8 cellular contexts compared by ENCODE assay signal in genomic region chr7:103988468-103989199, GRCh38. TPM values are rescaled to one million over a fixed set of nuclear protein-coding genes. Genes with fewer than 3 reads are reported as not detected.
A peak's percentile ranks its signal among the peaks of the same experiment; 100 is the strongest.
DNase-seq lines count a peak whose midpoint lies in the region; ATAC-seq, FAIRE-seq and TF ChIP-seq lines count a peak whose summit lies in the region.

No MANE protein-coding gene starts in this region.

- peaks cover 9 to 17% (median 12%) of the 10 kb centered on the region in 3 donors for H3K27me3 Mint-ChIP-seq in immature natural killer cell (ENCODE audit: low read depth in 3 of 3)

- TF ChIP-seq POLR2A in HepG2 (IDR thresholded peaks at IDR 0.05; ENCODE audit: insufficient read depth in 1 of 2, low read depth in 2 of 2, low read length in 2 of 2): no peak; a peak in 1 of 4 replicates
- no peak for TF ChIP-seq POLR2A in upper lobe of left lung (IDR thresholded peaks at IDR 0.05)

- peak overlapping the region; percentile 55 for H3K9ac ChIP-seq in adipocyte (ENCODE audit: low read length)
- peak overlapping the region; percentile 76 for H3K9ac ChIP-seq in HepG2 (ENCODE audit: insufficient read depth, low read depth, low read length)

- peak; percentile 8 to 46 for DNase-seq in cardiac muscle cell (ENCODE audit: low read depth in 1 of 2, low spot score in 1 of 2)
- no peak for DNase-seq in Right ventricle myocardium superior
- no peak for DNase-seq in adipocyte (ENCODE audit: low read depth)
- peak; percentile 8 for DNase-seq in HepG2 (ENCODE audit: low spot score)
- DNase-seq in upper lobe of left lung: peak in 1 of 2 donors; percentile 58
- DNase-seq in immature natural killer cell: no peak
- DNase-seq in NCI-H510A (lab: John Stamatoyannopoulos, UW): no peak

- ATAC-seq in Right ventricle myocardium superior (ENCODE audit: poor library complexity): no peak
- ATAC-seq in HepG2: peak; percentile 39
- ATAC-seq in upper lobe of left lung (ENCODE audit: low FRiP score in 2 of 2): no peak
- ATAC-seq in HG03460 (IDR thresholded peaks at IDR 0.05; ENCODE audit: unreplicated experiment): no peak

- H2AFZ ChIP-seq in HepG2 (ENCODE audit: low read length): no peak overlapping the region

- H3K9me3 ChIP-seq in cardiac muscle cell (ENCODE audit: low read depth) (no peaks in the 10 kb centered on the region), adipocyte (ENCODE audit: control insufficient read depth, low read length) (no peaks in the 10 kb centered on the region), HepG2 (ENCODE audit: low read length) (no peaks in the 10 kb centered on the region), upper lobe of left lung (no peaks in the 10 kb centered on the region)

- peaks cover 0 to 3% of the 10 kb centered on the region in 2 donors for H3K4me1 Mint-ChIP-seq in immature natural killer cell

- H3K36me3 ChIP-seq in cardiac muscle cell (no peaks in the 10 kb centered on the region), adipocyte (ENCODE audit: control insufficient read depth, insufficient read depth, low read length, severe bottlenecking) (no peaks in the 10 kb centered on the region), HepG2 (replicated peaks in 1 of 2; ENCODE audit: control insufficient read depth in 1 of 2, insufficient read depth in 2 of 2, low read length in 2 of 2) (no peaks in the 10 kb centered on the region), upper lobe of left lung (no peaks in the 10 kb centered on the region)

- peaks cover 53% of the 10 kb centered on the region for H3K79me2 ChIP-seq in HepG2 (ENCODE audit: insufficient read depth, low read length)

- CTCF ChIA-PET in HepG2 (lab: Yijun Ruan, JAX; ENCODE audit: low intra/inter-chr PET ratio, low total read pairs): no interaction called here

- in situ Hi-C loops in HepG2 (cut with HindIII; ENCODE audit: extremely low pct_ligation_motif_present, low pct_unique_long_range_greater_than_20kb): no loop called here

- peaks cover 0 to 6% (median under 1%) of the 10 kb centered on the region in 6 donors for H3K9me3 Mint-ChIP-seq in immature natural killer cell

- no peak overlapping the region for H3K27ac ChIP-seq in cardiac muscle cell
- H3K27ac ChIP-seq in HepG2 (ENCODE audit: extremely low read length, insufficient read depth, low read length): peak overlapping the region; percentile 67
- no peak overlapping the region for H3K27ac ChIP-seq in upper lobe of left lung

- TF ChIP-seq CTCF in cardiac muscle cell (IDR thresholded peaks at IDR 0.05; ENCODE audit: low read depth, low read length) (no peak), HepG2 (CRISPR knock-in tag; IDR thresholded peaks at IDR 0.05) (no peak), upper lobe of left lung (IDR thresholded peaks at IDR 0.05) (no peak)

- no peaks in the 10 kb centered on the region; the same call in none of the 2 replicates for H4K20me1 ChIP-seq in HepG2 (ENCODE audit: insufficient read depth, low read length)

- 7% methylated on average over 33 of the region's 37 CpGs for WGBS in HepG2 (ENCODE audit: low lambda C conversion rate)
- WGBS in upper lobe of left lung, 2 donors: 2 to 11% methylated on average over 32 to 37 of the region's 37 CpGs

- H3K27me3 ChIP-seq in cardiac muscle cell (peaks cover 7% of the 10 kb centered on the region), adipocyte (replicated peaks; ENCODE audit: control insufficient read depth, insufficient read depth, low read length) (no peaks in the 10 kb centered on the region), HepG2 (ENCODE audit: control insufficient read depth in 1 of 2, insufficient read depth in 2 of 2, low read length in 2 of 2) (peaks cover 0 to 4% of the 10 kb centered on the region in 2 experiments; a peak in 2 of 5 replicates), upper lobe of left lung (peaks cover 0 to 18% (median 5%) of the 10 kb centered on the region in 4 donors)

- peak overlapping the region in 2 of 5 donors; percentile 4 to 17 for H3K4me3 Mint-ChIP-seq in immature natural killer cell

- H3K4me2 ChIP-seq in HepG2 (ENCODE audit: low read depth, low read length): peak overlapping the region; percentile 63

- BruUV-seq in HepG2 (replicated peaks; lab: Mats Ljungman, UMichigan): no TSS peak

- TF ChIP-seq RAD21 in HepG2 (CRISPR knock-in tag; IDR thresholded peaks at IDR 0.05): no peak

- H3K4me3 ChIP-seq in cardiac muscle cell: peak overlapping the region; percentile 69
- peak overlapping the region; percentile 82 for H3K4me3 ChIP-seq in adipocyte (ENCODE audit: low read length)
- peak overlapping the region; percentile 77 to 83 (median 77) for H3K4me3 ChIP-seq in HepG2 (replicated peaks in 1 of 3; ENCODE audit: insufficient read depth in 1 of 3, low read depth in 2 of 3, low read length in 3 of 3)
- peak overlapping the region in 3 of 4 donors; percentile 36 to 54 (median 47) for H3K4me3 ChIP-seq in upper lobe of left lung

- no peak overlapping the region for H3K27ac Mint-ChIP-seq in immature natural killer cell

- TF ChIP-seq EP300 in HepG2 (IDR thresholded peaks at IDR 0.05; ENCODE audit: low read depth in 2 of 2, low read length in 2 of 2) (no peak), HepG2 (CRISPR knock-in tag; IDR thresholded peaks at IDR 0.05; ENCODE audit: borderline replicate concordance) (no peak), upper lobe of left lung (IDR thresholded peaks at IDR 0.05) (no peak)

- intact Hi-C loops in Right ventricle myocardium superior (cut with DNase I): no loop called here
- intact Hi-C loops in HepG2 (cut with micrococcal nuclease; ENCODE audit: unreplicated experiment): loop anchor here (10.0 kb wide), 1 partner anchor 166 kb away; no protein-coding TSS in a partner anchor

- H3K36me3 Mint-ChIP-seq in immature natural killer cell: peaks cover 0 to 3% (median 0%) of the 10 kb centered on the region in 3 donors

- POLR2A ChIA-PET in HepG2 (lab: Yijun Ruan, JAX): interaction anchor here (0.9 to 2.2 kb wide), 3 partner anchors 36 to 108 kb away, joined by 3 to 10 read pairs (median 3); no protein-coding TSS in a partner anchor

- H3K4me1 ChIP-seq in cardiac muscle cell (ENCODE audit: low read depth) (peaks cover 21% of the 10 kb centered on the region), adipocyte (ENCODE audit: control insufficient read depth, insufficient read depth, low read length) (peaks cover 9% of the 10 kb centered on the region), HepG2 (ENCODE audit: insufficient read depth, low read length) (peaks cover 53% of the 10 kb centered on the region), upper lobe of left lung (peaks cover 15 to 23% (median 18%) of the 10 kb centered on the region in 4 donors)

- FAIRE-seq in HepG2 (lab: Jason Lieb, UNC): no peak

RNA-seq across cellular contexts. Expression of gene RELN, which starts 0.8 kb away (rescaled TPM):
- total RNA-seq in cardiac muscle cell (34.8 and 46.9 TPM in 2 replicates), Right ventricle myocardium superior (0.56 TPM), HepG2 (2016; rRNA removed; fragmentation: Illumina TruSeq; extraction: Trizol) (215 and 332 TPM in 2 replicates), upper lobe of left lung (1 to 10 TPM in 5 of 6 donors, not detected in 1; 1.1 to 3.6 (median 2.6) TPM)
- polyA plus RNA-seq in cardiac muscle cell (19.2 and 27.1 TPM in 2 replicates), HepG2 (2011; rRNA removed) (286 and 315 TPM in 2 replicates), immature natural killer cell (not detected)
- 23.9 and 26.0 TPM in 2 replicates for total RNA-seq in HepG2 (2016; cell fraction: cytosol; rRNA removed; fragmentation: Illumina TruSeq; extraction: Trizol; ENCODE audit: low read depth)
- 200 and 312 TPM in 2 replicates for total RNA-seq in HepG2 (2016; cell fraction: insoluble cytoplasmic fraction; rRNA removed; fragmentation: Illumina TruSeq; extraction: Trizol)
- total RNA-seq in HepG2 (2016; cell fraction: membrane; rRNA removed; fragmentation: Illumina TruSeq; extraction: Trizol): 56.5 and 64.5 TPM in 2 replicates
- total RNA-seq in HepG2 (2016; cell fraction: nucleus; rRNA removed; fragmentation: Illumina TruSeq; extraction: Trizol): 458 and 519 TPM in 2 replicates
- 177 and 216 TPM in 2 replicates for polyA plus RNA-seq in HepG2 (2011; cell fraction: cytosol; rRNA removed)
- 111 and 118 TPM in 2 replicates for polyA plus RNA-seq in HepG2 (2011; cell fraction: nucleus; rRNA removed)
- polyA plus RNA-seq in HepG2 (2012): 105 and 145 TPM in 2 replicates
- polyA plus RNA-seq in HepG2 (2016; cell fraction: cytosol; fragmentation: Illumina TruSeq; extraction: Trizol; ENCODE audit: low read depth): 15.1 and 19.0 TPM in 2 replicates
- polyA plus RNA-seq in HepG2 (2016; cell fraction: insoluble cytoplasmic fraction; fragmentation: Illumina TruSeq; extraction: Trizol; ENCODE audit: low read depth): 197 and 206 TPM in 2 replicates
- 34.3 and 38.7 TPM in 2 replicates for polyA plus RNA-seq in HepG2 (2016; cell fraction: membrane; fragmentation: Illumina TruSeq; extraction: Trizol; ENCODE audit: low read depth)
- 482 and 501 TPM in 2 replicates for polyA plus RNA-seq in HepG2 (2016; cell fraction: nucleus; fragmentation: Illumina TruSeq; extraction: Trizol; ENCODE audit: insufficient read depth, low read depth)
- polyA minus RNA-seq in HepG2 (2011; rRNA and poly(A)+ RNA removed; ENCODE audit: low replicate concordance): 0.56 and 1,033 TPM in 2 replicates
- polyA minus RNA-seq in HepG2 (2011; cell fraction: cytosol; rRNA and poly(A)+ RNA removed): 328 and 381 TPM in 2 replicates
- 302 and 328 TPM in 2 replicates for polyA minus RNA-seq in HepG2 (2011; cell fraction: nucleus; rRNA and poly(A)+ RNA removed)

Comparison
In these comparisons a context has a peak if more than half of its experiments do, and no peak if none do; other contexts are left out.
1. DNase-seq: peak in cardiac muscle cell (2 of 2) and HepG2 (single experiment); none in Right ventricle myocardium superior (single experiment), adipocyte (single experiment), immature natural killer cell (0 of 3) and NCI-H510A (single experiment).
2. Peak in every context shown above with its lines, with median percentiles within 50 percentile points of each other: H3K4me3 ChIP-seq.